Comparison of ENCODE assay signal across 19 cellular contexts in the genomic region with DNA sequence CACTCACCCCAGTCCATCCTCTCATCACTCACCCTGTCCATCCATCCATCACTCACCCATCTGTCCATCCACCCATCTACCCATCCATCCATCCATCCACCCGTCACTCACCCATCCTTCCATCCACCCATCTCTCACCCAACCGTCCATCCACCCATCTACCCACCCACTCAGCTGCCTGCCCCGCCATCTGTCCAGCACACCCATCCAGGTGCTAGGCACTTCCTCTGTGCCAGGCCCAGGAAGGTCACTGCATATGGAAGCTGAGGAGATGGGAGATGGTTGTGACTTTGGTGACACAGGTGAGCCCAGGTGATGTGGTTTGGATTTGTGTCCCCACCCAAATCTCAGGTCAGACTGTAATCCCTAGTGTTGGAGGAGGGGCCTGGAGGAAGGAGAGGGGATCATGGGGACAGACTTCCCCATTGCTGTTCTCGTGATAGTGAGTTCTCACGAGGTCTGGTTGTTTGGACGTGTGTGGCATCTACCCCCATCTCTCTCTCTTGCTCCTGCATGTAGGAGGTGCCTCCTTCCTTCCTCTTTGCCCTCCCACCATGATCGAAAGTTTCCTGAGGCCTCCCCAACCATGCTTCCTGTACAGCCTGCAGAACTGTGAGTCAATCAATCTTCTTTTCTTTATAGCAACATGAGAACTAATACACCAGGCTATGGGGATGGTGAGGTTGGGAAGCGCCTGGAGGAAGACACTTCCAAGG. TPM values are rescaled to one million over a fixed set of nuclear protein-coding genes. Genes with fewer than 3 reads are reported as not detected.
DNase-seq lines count a peak whose midpoint lies in the region; ATAC-seq and FAIRE-seq lines count a peak whose summit lies in the region.
"Had no signal": no experiment of that assay in that cellular context is flagged by ENCODE, and none has a peak within 500 bp of the region (broad histone marks: within the 10 kb centered on the region; RNA-seq: fewer than 3 reads in every experiment).

No MANE protein-coding gene starts in this region.

- H3K9me3 ChIP-seq in T-helper 17 cell (ENCODE audit: control insufficient read depth, low read length, poor library complexity, severe bottlenecking) = no peaks in the 10 kb centered on the region
- H3K9me3 ChIP-seq: A549 had no signal

- no peak overlapping the region for H3K4me3 Mint-ChIP-seq in activated naive CD4-positive, alpha-beta T cell treated with anti-CD3 and anti-CD28 coated beads for 36 hours
- H3K4me3 Mint-ChIP-seq in T-helper 17 cell = peak overlapping the region; percentile 1
- H3K4me3 Mint-ChIP-seq in stimulated activated memory B cell treated with anti-CD40 and anti-IgM and Interleukin-4, amounts not matched to agents 10 μg/mL and 1 μg/mL and 100 μg/mL, for 72 hours = no peak overlapping the region
- H3K4me3 Mint-ChIP-seq: nephron had no signal

- H3K36me3 Mint-ChIP-seq in activated naive CD4-positive, alpha-beta T cell treated with anti-CD3 and anti-CD28 coated beads for 36 hours (ENCODE audit: low read depth) = peaks cover 37% of the 10 kb centered on the region
- peaks cover 17% of the 10 kb centered on the region for H3K36me3 Mint-ChIP-seq in T-helper 17 cell (ENCODE audit: low read depth)
- H3K36me3 Mint-ChIP-seq in stimulated activated memory B cell treated with anti-CD40 and anti-IgM and Interleukin-4, amounts not matched to agents 10 μg/mL and 1 μg/mL and 100 μg/mL, for 72 hours = peaks cover 44% of the 10 kb centered on the region

- FAIRE-seq in RCC 7860 (lab: Jason Lieb, UNC) = no peak
- FAIRE-seq: A549, GM18507 had no signal

- peaks cover 6% of the 10 kb centered on the region for H3K4me1 Mint-ChIP-seq in activated naive CD4-positive, alpha-beta T cell treated with anti-CD3 and anti-CD28 coated beads for 36 hours (ENCODE audit: low read depth)
- H3K4me1 Mint-ChIP-seq in T-helper 17 cell = peaks cover 10% of the 10 kb centered on the region
- H3K4me1 Mint-ChIP-seq in stimulated activated memory B cell treated with anti-CD40 and anti-IgM and Interleukin-4, amounts not matched to agents 10 μg/mL and 1 μg/mL and 100 μg/mL, for 72 hours = peaks cover 20% of the 10 kb centered on the region

- CTCF ChIA-PET in activated naive CD4-positive, alpha-beta T cell treated with anti-CD3 and anti-CD28 coated beads for 36 hours (lab: Charles Lee) = no interaction called here

- H3K27ac Mint-ChIP-seq in activated naive CD4-positive, alpha-beta T cell treated with anti-CD3 and anti-CD28 coated beads for 36 hours = peak overlapping the region; percentile 67
- peak overlapping the region; percentile 8 for H3K27ac Mint-ChIP-seq in T-helper 17 cell
- H3K27ac Mint-ChIP-seq in stimulated activated memory B cell treated with anti-CD40 and anti-IgM and Interleukin-4, amounts not matched to agents 10 μg/mL and 1 μg/mL and 100 μg/mL, for 72 hours = peak overlapping the region; percentile 80
- H3K27ac Mint-ChIP-seq: nephron had no signal

- no peak for ATAC-seq in T-helper 17 cell
- no peak for ATAC-seq in stimulated activated memory B cell treated with anti-CD40 and anti-IgM and Interleukin-4, amounts not matched to agents 10 μg/mL and 1 μg/mL and 100 μg/mL, for 72 hours
- ATAC-seq in HG03457 (IDR thresholded peaks at IDR 0.05; ENCODE audit: unreplicated experiment) = no peak
- ATAC-seq: A549 had no signal

- H3K9me3 Mint-ChIP-seq in activated naive CD4-positive, alpha-beta T cell treated with anti-CD3 and anti-CD28 coated beads for 36 hours = no peaks in the 10 kb centered on the region
- peaks cover 20% of the 10 kb centered on the region for H3K9me3 Mint-ChIP-seq in stimulated activated memory B cell treated with anti-CD40 and anti-IgM and Interleukin-4, amounts not matched to agents 10 μg/mL and 1 μg/mL and 100 μg/mL, for 72 hours
- H3K9me3 Mint-ChIP-seq: nephron had no signal

- intact Hi-C loops in activated naive CD4-positive, alpha-beta T cell treated with anti-CD3 and anti-CD28 coated beads for 36 hours (cut with micrococcal nuclease) = no loop called here
- intact Hi-C loops in cardiac septum (cut with DNase I) = no loop called here

- no peak for DNase-seq in activated naive CD4-positive, alpha-beta T cell treated with anti-CD3 and anti-CD28 coated beads for 36 hours
- no peak for DNase-seq in activated naive CD4-positive, alpha-beta T cell (lab: John Stamatoyannopoulos, UW)
- no peak for DNase-seq in T-helper 17 cell
- peak; percentile 26 for DNase-seq in cardiac septum (ENCODE audit: low spot score)
- no peak for DNase-seq in RCC 7860 (ENCODE audit: low spot score)
- no peak for DNase-seq in stimulated activated naive CD4-positive, alpha-beta T cell treated with Interleukin-2 at 50 U/mL for 16 hours (lab: John Stamatoyannopoulos, UW)
- DNase-seq: activated CD4-positive, CD25-positive, alpha-beta regulatory T cell treated with anti-CD3 and anti-CD28 coated beads, Interleukin-2, amount 50 U/mL, for 72 hours; GOT3; hypothalamus; NCI-H510A treated with DMSO at 0.1 percent for 48 hours; PC-9; retina; stimulated activated CD4-positive, alpha-beta T cell treated with anti-CD3 and anti-CD28 coated beads, Interleukin-4, amount 100 ng/mL, for 24 hours; SW 1271 had no signal

- H3K27me3 Mint-ChIP-seq in activated naive CD4-positive, alpha-beta T cell treated with anti-CD3 and anti-CD28 coated beads for 36 hours (ENCODE audit: low read depth) = no peaks in the 10 kb centered on the region
- H3K27me3 Mint-ChIP-seq in T-helper 17 cell = no peaks in the 10 kb centered on the region
- H3K27me3 Mint-ChIP-seq in stimulated activated memory B cell treated with anti-CD40 and anti-IgM and Interleukin-4, amounts not matched to agents 10 μg/mL and 1 μg/mL and 100 μg/mL, for 72 hours = no peaks in the 10 kb centered on the region

RNA-seq across cellular contexts. Expression of a gene that starts 15.9 kb away (rescaled TPM):
- total RNA-seq in activated naive CD4-positive, alpha-beta T cell treated with anti-CD3 and anti-CD28 coated beads for 36 hours = 1 to 10 TPM; 1.7 to 1.8 TPM
- total RNA-seq in T-helper 17 cell (10 to 100 TPM; 18.6 to 22.6 TPM), cardiac septum (0.40 TPM)

Comparison
In these comparisons a context has a peak if more than half of its experiments do, and no peak if none do; other contexts are left out.
1. H3K27ac Mint-ChIP-seq: peak in every context shown above with its lines; median percentile 80 in stimulated activated memory B cell treated with anti-CD40 and anti-IgM and Interleukin-4, amounts not matched to agents 10 μg/mL and 1 μg/mL and 100 μg/mL, for 72 hours; 67 in activated naive CD4-positive, alpha-beta T cell treated with anti-CD3 and anti-CD28 coated beads for 36 hours; 8 in T-helper 17 cell.
2. RNA of a gene that starts 15.9 kb away (total RNA-seq): 18.6 to 22.6 TPM in T-helper 17 cell; 1.7 to 1.8 TPM in activated naive CD4-positive, alpha-beta T cell treated with anti-CD3 and anti-CD28 coated beads for 36 hours and 0.40 TPM in cardiac septum (single experiment); every median in the first group is over 4 times any median in the second.